Comparison of ENCODE assay signal across 21 cellular contexts in genomic region chr14:101619484-101619883, GRCh38. TPM values are rescaled to one million over a fixed set of nuclear protein-coding genes. Genes with fewer than 3 reads are reported as not detected.
"Had no signal": no experiment of that assay in that cellular context is flagged by ENCODE, and none has a peak within 500 bp of the region (broad histone marks: within the 10 kb centered on the region; RNA-seq: fewer than 3 reads in every experiment).

No MANE protein-coding gene starts in this region.

- H3K27ac ChIP-seq: SJSA1, SK-N-MC had no signal

- H3K36me3 ChIP-seq: MG63, SJSA1 had no signal

- FAIRE-seq: RCC 7860 had no signal

- H3K4me3 ChIP-seq: MG63, SJSA1, SK-N-MC had no signal

- H3K27me3 ChIP-seq: MG63 had no signal

- DNase-seq: Karpas-422, KG1, MG63, NCI-H1092, NCI-H1436, NCI-H187, NCI-H2029, NCI-H2081 treated with DMSO at 0.1 percent for 48 hours, NCI-H2171, NCI-H226, NCI-H446, NCI-H510A, NCI-H524 treated with DMSO at 0.1 percent for 48 hours, NCI-H69, NCI-H774, Right ventricle myocardium superior, RPMI8226, SIG-M5 had no signal

- H3K4me1 ChIP-seq: SJSA1 had no signal

- H3K9me3 ChIP-seq: MG63, SJSA1 had no signal

RNA-seq across cellular contexts. Expression of gene DIO3, which starts 58.2 kb away (rescaled TPM):
- total RNA-seq: SJSA1 had no signal
